In the genomic region with DNA sequence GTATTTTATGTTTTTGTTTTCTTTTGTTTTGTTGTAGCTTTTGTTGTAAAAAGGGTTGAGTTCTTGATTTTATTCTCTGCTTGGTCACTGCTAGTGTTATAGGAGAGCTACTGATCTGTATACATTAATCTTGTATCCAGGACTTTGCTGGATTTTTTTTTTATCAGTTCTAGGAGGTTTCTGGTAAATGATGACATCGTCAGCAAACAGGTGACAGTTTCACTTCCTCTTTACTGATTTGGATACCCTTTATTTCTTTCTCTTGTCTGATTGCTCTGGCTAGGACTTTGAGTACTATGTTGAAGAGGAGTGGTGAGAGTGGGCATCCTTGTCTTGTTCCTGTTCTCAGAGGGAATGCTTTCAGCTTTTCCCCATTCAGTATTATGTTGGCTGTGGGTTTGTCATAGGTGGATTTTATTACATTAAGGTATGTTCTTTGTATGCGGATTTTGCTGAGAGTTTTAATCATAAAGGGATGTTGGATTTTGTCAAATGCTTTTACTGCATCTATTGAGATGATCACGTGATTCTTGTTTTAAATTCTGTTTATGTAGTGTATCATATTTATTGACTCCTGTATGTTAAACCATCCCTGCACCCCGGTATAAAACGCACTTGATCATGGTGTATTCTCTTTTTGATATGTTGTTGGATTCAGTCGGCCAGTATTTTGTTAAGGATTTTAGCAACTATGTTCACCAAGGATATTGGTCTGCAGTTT, we compare ENCODE assay signal across 18 cellular contexts.
DNase-seq lines count a peak whose midpoint lies in the region; ATAC-seq, FAIRE-seq and TF ChIP-seq lines count a peak whose summit lies in the region.
"Had no signal": no experiment of that assay in that cellular context is flagged by ENCODE, and none has a peak within 500 bp of the region (broad histone marks: within the 10 kb centered on the region; RNA-seq: fewer than 3 reads in every experiment).

No MANE protein-coding gene starts in this region.

- H3K4me3 ChIP-seq in Karpas-422 (ENCODE audit: low read length) (no peak overlapping the region), OCI-LY7 (ENCODE audit: low read depth, low read length, poor library complexity, severe bottlenecking) (no peak overlapping the region), K562 (no peak overlapping the region)
- H3K4me3 ChIP-seq: BLaER1, GM23248, HAP-1 had no signal

- no peak for TF ChIP-seq POLR2A in K562 (conservative IDR thresholded peaks at IDR 0.05)

- no peaks in the 10 kb centered on the region for H3K9me3 ChIP-seq in Karpas-422 (ENCODE audit: low read length)
- peaks cover 11% of the 10 kb centered on the region; the same call in 1 of the 2 replicates for H3K9me3 ChIP-seq in OCI-LY7 (ENCODE audit: low read length)
- H3K9me3 ChIP-seq in K562 (replicated peaks; ENCODE audit: control insufficient read depth, insufficient read depth, low read depth, low read length): no peaks in the 10 kb centered on the region; the same call in 1 of the 2 replicates
- H3K9me3 ChIP-seq: BLaER1, HAP-1 had no signal

- H3K27ac ChIP-seq in Karpas-422 (ENCODE audit: low read length) (no peak overlapping the region), OCI-LY7 (ENCODE audit: low read depth, low read length, poor library complexity, severe bottlenecking) (peak overlapping the region; percentile 50), K562 (ENCODE audit: extremely low read depth, low read depth, low read length) (no peak overlapping the region)
- H3K27ac ChIP-seq: BLaER1, GM23248 had no signal

- H3K9ac ChIP-seq in Karpas-422 (ENCODE audit: low read length): no peak overlapping the region
- H3K9ac ChIP-seq in K562 (ENCODE audit: insufficient read depth in 1 of 2, low read depth in 2 of 2, low read length in 2 of 2): no peak overlapping the region
- H3K9ac ChIP-seq: BLaER1, GM23248 had no signal

- H3K36me3 Mint-ChIP-seq in activated T-cell treated with anti-CD3 and anti-CD28 coated beads, Interleukin-2, amount 50 U/mL, for 72 hours (ENCODE audit: insufficient read depth in 2 of 2): no peaks in the 10 kb centered on the region
- H3K36me3 Mint-ChIP-seq: CD8-positive, alpha-beta T cell had no signal

- H3K27me3 ChIP-seq in Karpas-422 (ENCODE audit: low read length) (no peaks in the 10 kb centered on the region), K562 (ENCODE audit: control insufficient read depth in 2 of 2, insufficient read depth in 2 of 2, low read length in 2 of 2) (no peaks in the 10 kb centered on the region)
- H3K27me3 ChIP-seq: BLaER1 had no signal

- intact Hi-C loops in OCI-LY7 (cut with micrococcal nuclease; ENCODE audit: unreplicated experiment) (no loop called here), K562 (cut with micrococcal nuclease) (no loop called here)

- 2% methylated on average over 6 of the region's 6 CpGs for WGBS in K562 (ENCODE audit: insufficient coverage, low coverage, missing lambda C conversion rate)

- H3K4me3 Mint-ChIP-seq in activated T-cell treated with anti-CD3 and anti-CD28 coated beads, Interleukin-2, amount 50 U/mL, for 72 hours: no peak overlapping the region
- H3K4me3 Mint-ChIP-seq: CD8-positive, alpha-beta T cell had no signal

- FAIRE-seq in K562 (lab: Jason Lieb, UNC): no peak
- FAIRE-seq: GM19239 had no signal

- no peak for DNase-seq in activated T-cell treated with anti-CD3 and anti-CD28 coated beads, Interleukin-2, amount 50 U/mL, for 72 hours
- no peak for DNase-seq in activated T-cell treated with anti-CD3 and anti-CD28 coated beads, Interleukin-2, amount 50 U/mL, for 48 hours
- peak; percentile 42 for DNase-seq in Karpas-422
- peak; percentile 73 for DNase-seq in OCI-LY7 (ENCODE audit: low spot score)
- DNase-seq in K562 (ENCODE audit: extremely low read depth in 1 of 4, low spot score in 3 of 4): no peak
- no peak for DNase-seq in D341Med (ENCODE audit: low spot score)
- DNase-seq in NCI-H1048 (lab: John Stamatoyannopoulos, UW): no peak
- DNase-seq: 8988T; Calu3; CD8-positive, alpha-beta T cell; DMS 273 treated with DMSO at 0.1 percent for 48 hours; DMS79; GDM1; GM23248 had no signal

- no peaks in the 10 kb centered on the region for H3K4me1 Mint-ChIP-seq in activated T-cell treated with anti-CD3 and anti-CD28 coated beads, Interleukin-2, amount 50 U/mL, for 72 hours (ENCODE audit: low read depth)

- POLR2A ChIA-PET in OCI-LY7 (lab: Charles Lee) (no interaction called here), K562 (lab: Yijun Ruan, JAX) (no interaction called here)

- H3K27ac Mint-ChIP-seq in activated T-cell treated with anti-CD3 and anti-CD28 coated beads, Interleukin-2, amount 50 U/mL, for 72 hours: peak overlapping the region; percentile 44
- H3K27ac Mint-ChIP-seq: CD8-positive, alpha-beta T cell had no signal

- no peaks in the 10 kb centered on the region for H4K20me1 ChIP-seq in Karpas-422 (ENCODE audit: insufficient read depth, low read depth, low read length)
- H4K20me1 ChIP-seq in OCI-LY7 (ENCODE audit: insufficient read depth, low read length): no peaks in the 10 kb centered on the region
- no peaks in the 10 kb centered on the region for H4K20me1 ChIP-seq in K562 (replicated peaks; ENCODE audit: control insufficient read depth, insufficient read depth, low read length)
- H4K20me1 ChIP-seq: BLaER1 had no signal

- H3K27me3 Mint-ChIP-seq in activated T-cell treated with anti-CD3 and anti-CD28 coated beads, Interleukin-2, amount 50 U/mL, for 72 hours (ENCODE audit: low read depth): no peaks in the 10 kb centered on the region

- H3K9me2 ChIP-seq in Karpas-422 (replicated peaks; ENCODE audit: insufficient read depth, low read length) (no peaks in the 10 kb centered on the region), OCI-LY7 (ENCODE audit: insufficient read depth, low read length) (no peaks in the 10 kb centered on the region)

- no TSS peak for BruUV-seq in OCI-LY7 (replicated peaks; lab: Mats Ljungman, UMichigan)
- no TSS peak for BruUV-seq in K562 (replicated peaks; lab: Mats Ljungman, UMichigan)

- H3K79me2 ChIP-seq in Karpas-422 (ENCODE audit: low read length) (no peaks in the 10 kb centered on the region), OCI-LY7 (ENCODE audit: insufficient read depth, low read depth, low read length) (no peaks in the 10 kb centered on the region), K562 (ENCODE audit: control insufficient read depth, insufficient read depth, low read length) (no peaks in the 10 kb centered on the region)

- no peak overlapping the region for H3K4me2 ChIP-seq in Karpas-422 (ENCODE audit: low read depth, low read length, poor library complexity, severe bottlenecking)
- H3K4me2 ChIP-seq in OCI-LY7 (ENCODE audit: low read length): peak overlapping the region; percentile 26
- H3K4me2 ChIP-seq in K562 (ENCODE audit: insufficient read depth, low read length): no peak overlapping the region
- H3K4me2 ChIP-seq: BLaER1 had no signal

- H3K9me1 ChIP-seq in K562 (ENCODE audit: control insufficient read depth, insufficient read depth, low read length): no peaks in the 10 kb centered on the region

- H3K4me1 ChIP-seq in Karpas-422 (ENCODE audit: low read length) (no peaks in the 10 kb centered on the region), OCI-LY7 (ENCODE audit: insufficient read depth, low read length, poor library complexity, severe bottlenecking) (peaks cover 27% of the 10 kb centered on the region), K562 (replicated peaks in 1 of 2; ENCODE audit: control insufficient read depth in 2 of 2, insufficient read depth in 2 of 2, low read length in 2 of 2) (no peaks in the 10 kb centered on the region)
- H3K4me1 ChIP-seq: BLaER1, HAP-1 had no signal

- CTCF ChIA-PET in OCI-LY7 (lab: Charles Lee; ENCODE audit: unreplicated experiment) (no interaction called here), K562 (lab: Yijun Ruan, JAX; ENCODE audit: low intra/inter-chr PET ratio) (no interaction called here)

- H3K36me3 ChIP-seq in Karpas-422 (ENCODE audit: insufficient read depth, low read length) (no peaks in the 10 kb centered on the region), OCI-LY7 (ENCODE audit: insufficient read depth, low read length) (no peaks in the 10 kb centered on the region), K562 (ENCODE audit: control insufficient read depth, insufficient read depth, low read length) (no peaks in the 10 kb centered on the region)
- H3K36me3 ChIP-seq: BLaER1, HAP-1 had no signal

- no peak for TF ChIP-seq EP300 in K562 (IDR thresholded peaks at IDR 0.05; ENCODE audit: low read length)

- TF ChIP-seq CTCF in OCI-LY7 (conservative IDR thresholded peaks at IDR 0.05; ENCODE audit: low read length) (no peak), K562 (IDR thresholded peaks at IDR 0.05 in 2 of 3, conservative IDR thresholded peaks at IDR 0.05 in 1 of 3; ENCODE audit: insufficient read depth in 2 of 3, low read depth in 1 of 3, low read length in 3 of 3) (no peak)

- ATAC-seq in activated T-cell treated with anti-CD3 and anti-CD28 coated beads, Interleukin-2, amount 50 U/mL, for 72 hours (replicated peaks in 1 of 2): no peak
- ATAC-seq in K562 (no peak), GM18502 (IDR thresholded peaks at IDR 0.05; ENCODE audit: poor library complexity, unreplicated experiment) (no peak)
- ATAC-seq: CD8-positive, alpha-beta T cell had no signal

- in situ Hi-C loops in K562 (cut with MboI): no loop called here

- no peak for TF ChIP-seq RAD21 in K562 (CRISPR knock-in tag; conservative IDR thresholded peaks at IDR 0.05 in 1 of 2, IDR thresholded peaks at IDR 0.05 in 1 of 2)

- H2AFZ ChIP-seq in Karpas-422 (ENCODE audit: low read length) (no peak overlapping the region), OCI-LY7 (ENCODE audit: low read length) (peak overlapping the region; percentile 14; the same call in 1 of the 2 replicates), K562 (ENCODE audit: low read depth, low read length) (no peak overlapping the region)
- H2AFZ ChIP-seq: GM23248 had no signal

- no peaks in the 10 kb centered on the region for H3K9me3 Mint-ChIP-seq in activated T-cell treated with anti-CD3 and anti-CD28 coated beads, Interleukin-2, amount 50 U/mL, for 72 hours

TF ChIP-seq in K562, 482 proteins besides CTCF, POLR2A, EP300 and RAD21 (continues in another document):
- TF ChIP-seq MAFG (tag; conservative IDR thresholded peaks at IDR 0.05) (no peak), TRIM24 (IDR thresholded peaks at IDR 0.05) (no peak), SAP30 (IDR thresholded peaks at IDR 0.05; ENCODE audit: borderline replicate concordance, insufficient read depth, low read depth, low read length, poor library complexity, severe bottlenecking) (no peak), ZNF232 (CRISPR knock-in tag; IDR thresholded peaks at IDR 0.05) (no peak)
- TF ChIP-seq, protein P1, sequence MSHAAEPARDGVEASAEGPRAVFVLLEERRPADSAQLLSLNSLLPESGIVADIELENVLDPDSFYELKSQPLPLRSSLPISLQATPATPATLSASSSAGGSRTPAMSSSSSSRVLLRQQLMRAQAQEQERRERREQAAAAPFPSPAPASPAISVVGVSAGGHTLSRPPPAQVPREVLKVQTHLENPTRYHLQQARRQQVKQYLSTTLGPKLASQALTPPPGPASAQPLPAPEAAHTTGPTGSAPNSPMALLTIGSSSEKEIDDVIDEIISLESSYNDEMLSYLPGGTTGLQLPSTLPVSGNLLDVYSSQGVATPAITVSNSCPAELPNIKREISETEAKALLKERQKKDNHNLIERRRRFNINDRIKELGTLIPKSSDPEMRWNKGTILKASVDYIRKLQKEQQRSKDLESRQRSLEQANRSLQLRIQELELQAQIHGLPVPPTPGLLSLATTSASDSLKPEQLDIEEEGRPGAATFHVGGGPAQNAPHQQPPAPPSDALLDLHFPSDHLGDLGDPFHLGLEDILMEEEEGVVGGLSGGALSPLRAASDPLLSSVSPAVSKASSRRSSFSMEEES (CRISPR knock-in tag; IDR thresholded peaks at IDR 0.05): peak; percentile 91

Comparison
In these comparisons a context has a peak if more than half of its experiments do, and no peak if none do; other contexts are left out.
1. DNase-seq: peak in Karpas-422 (single experiment) and OCI-LY7 (single experiment); none in activated T-cell treated with anti-CD3 and anti-CD28 coated beads, Interleukin-2, amount 50 U/mL, for 72 hours (0 of 2), activated T-cell treated with anti-CD3 and anti-CD28 coated beads, Interleukin-2, amount 50 U/mL, for 48 hours (0 of 2), K562 (0 of 4), D341Med (single experiment) and NCI-H1048 (single experiment).